In genomic region chr7:28922618-28923331, GRCh38 we compare ENCODE assay signal across 8 cellular contexts. TPM values are rescaled to one million over a fixed set of nuclear protein-coding genes. Genes with fewer than 3 reads are reported as not detected.
A peak's percentile ranks its signal among the peaks of the same experiment; 100 is the strongest.
DNase-seq lines count a peak whose midpoint lies in the region; ATAC-seq lines count a peak whose summit lies in the region.

No MANE protein-coding gene starts in this region.

- H3K9ac ChIP-seq in GM23248: no peak overlapping the region

- DNase-seq in C1 segment of cervical spinal cord (lab: John Stamatoyannopoulos, UW) (peak in 10 of 14 donors; percentile 16 to 62 (median 43)), GM23248 (peak; percentile 83), NCI-H2196 treated with DMSO at 0.1 percent for 48 hours (lab: John Stamatoyannopoulos, UW; ENCODE audit: unreplicated experiment) (peak; percentile 12), cerebellum (ENCODE audit: low spot score) (peak; percentile 52), left lobe of liver (ENCODE audit: low spot score) (peak; percentile 65)
- peak; percentile 31 for DNase-seq in activated CD4-positive, alpha-beta T cell treated with anti-CD3 and anti-CD28 coated beads for 1 hour
- DNase-seq in stimulated activated CD4-positive, alpha-beta T cell treated with anti-CD3 and anti-CD28 coated beads, Interleukin-4, amount 100 ng/mL, for 24 hours: peak; percentile 51

- peaks cover 11% of the 10 kb centered on the region; the same call in 1 of the 2 replicates for H3F3A ChIP-seq in GM23248 (ENCODE audit: insufficient read depth)

- H3K27me3 ChIP-seq in GM23248 (replicated peaks; ENCODE audit: insufficient read depth): no peaks in the 10 kb centered on the region

- H3K4me2 ChIP-seq in GM23248 (ENCODE audit: unreplicated experiment): peak overlapping the region; percentile 50

- no peak overlapping the region for H3K27ac ChIP-seq in GM23248

- peaks cover 26% of the 10 kb centered on the region for H3K4me1 ChIP-seq in GM23248 (ENCODE audit: insufficient read depth)

- no peaks in the 10 kb centered on the region for H3K79me2 ChIP-seq in GM23248 (ENCODE audit: insufficient read depth)

- no peak overlapping the region for H3K4me3 ChIP-seq in GM23248

- ATAC-seq in left lobe of liver (peak; percentile 74), HG02870 (IDR thresholded peaks at IDR 0.05; ENCODE audit: unreplicated experiment) (no peak)

- H3K36me3 ChIP-seq in GM23248 (ENCODE audit: low read depth): no peaks in the 10 kb centered on the region

- no peak overlapping the region for H2AFZ ChIP-seq in GM23248

- H4K20me1 ChIP-seq in GM23248 (ENCODE audit: insufficient read depth): no peaks in the 10 kb centered on the region

- H3K9me2 ChIP-seq in GM23248 (ENCODE audit: insufficient read depth): no peaks in the 10 kb centered on the region

- in situ Hi-C loops in GM23248 (cut with MboI): loop anchor here (10.0 kb wide), 1 partner anchor 482 kb away; no protein-coding TSS in a partner anchor

- 3 to 4% methylated on average over 7 of the region's 7 CpGs for WGBS in GM23248 (ENCODE audit: low coverage in 1 of 2, low lambda C conversion rate in 2 of 2, missing lambda C conversion rate in 2 of 2), 2 experiments

- no peaks in the 10 kb centered on the region for H3K9me3 ChIP-seq in GM23248 (ENCODE audit: low read depth)

RNA-seq across cellular contexts. Expression of gene TRIL, which starts 35.4 kb away (rescaled TPM):
- total RNA-seq in GM23248 (2014; rRNA removed; shearing (Covaris generic)): 0.32 and 0.38 TPM in 2 replicates
- 0.08 TPM in 2 replicates for polyA plus RNA-seq in GM23248 (2016; fragmentation: Nextera tagmentation; extraction: Ambion mirVana)
- total RNA-seq in cerebellum (24.3 TPM), left lobe of liver (0.18 TPM)

Comparison
In these comparisons a context has a peak if more than half of its experiments do, and no peak if none do; other contexts are left out.
1. DNase-seq: peak in every context shown above with its lines; median percentile 83 in GM23248; 65 in left lobe of liver; 52 in cerebellum; 51 in stimulated activated CD4-positive, alpha-beta T cell treated with anti-CD3 and anti-CD28 coated beads, Interleukin-4, amount 100 ng/mL, for 24 hours; 43 in C1 segment of cervical spinal cord; 31 in activated CD4-positive, alpha-beta T cell treated with anti-CD3 and anti-CD28 coated beads for 1 hour; 12 in NCI-H2196 treated with DMSO at 0.1 percent for 48 hours.
2. RNA of gene TRIL, which starts 35.4 kb away (total RNA-seq): 24.3 TPM in cerebellum (single experiment); 0.32 to 0.38 TPM in GM23248 and 0.18 TPM in left lobe of liver (single experiment); every median in the first group is over 10 times any median in the second.